In genomic region chr2:64192570-64193192, GRCh38 we compare ENCODE assay signal across 15 cellular contexts. TPM values are rescaled to one million over a fixed set of nuclear protein-coding genes. Genes with fewer than 3 reads are reported as not detected.
A peak's percentile ranks its signal among the peaks of the same experiment; 100 is the strongest.
DNase-seq lines count a peak whose midpoint lies in the region; ATAC-seq, FAIRE-seq and TF ChIP-seq lines count a peak whose summit lies in the region.
"Had no signal": no experiment of that assay in that cellular context is flagged by ENCODE, and none has a peak within 500 bp of the region (broad histone marks: within the 10 kb centered on the region; RNA-seq: fewer than 3 reads in every experiment).

No MANE protein-coding gene starts in this region.

- no peak for TF ChIP-seq POLR2A in HepG2 (IDR thresholded peaks at IDR 0.05; ENCODE audit: insufficient read depth in 1 of 2, low read depth in 2 of 2, low read length in 2 of 2)
- no peak for TF ChIP-seq POLR2A in suprapubic skin (IDR thresholded peaks at IDR 0.05)

- peak overlapping the region; percentile 20 for H3K27ac Mint-ChIP-seq in activated T-cell treated with anti-CD3 and anti-CD28 coated beads, Interleukin-2, amount 50 U/mL, for 72 hours
- 0 out of 2 replicates have a peak overlapping the region, but pooled peaks have one; percentile 46 for H3K27ac Mint-ChIP-seq in WTC11

- H3K4me3 ChIP-seq in HepG2 (replicated peaks in 1 of 3; ENCODE audit: insufficient read depth in 1 of 3, low read depth in 2 of 3, low read length in 3 of 3), result no peak overlapping the region
- H3K4me3 ChIP-seq in suprapubic skin, result no peak overlapping the region
- H3K4me3 ChIP-seq: cardiac muscle cell had no signal

- H3K4me3 Mint-ChIP-seq in activated T-cell treated with anti-CD3 and anti-CD28 coated beads, Interleukin-2, amount 50 U/mL, for 72 hours, result peak overlapping the region in 1 of 2 donors; percentile 35
- no peak overlapping the region for H3K4me3 Mint-ChIP-seq in WTC11
- H3K4me3 Mint-ChIP-seq: activated T-cell treated with anti-CD3 and anti-CD28 coated beads, Interleukin-2, amount 50 U/mL, for 4 hours had no signal

- POLR2A ChIA-PET in WTC11 (lab: Charles Lee) (interaction anchor here (0.5 kb wide), 1 partner anchor 71 kb away, joined by 6 read pairs; no protein-coding TSS in a partner anchor), HepG2 (lab: Yijun Ruan, JAX) (no interaction called here)

- no peaks in the 10 kb centered on the region for H4K20me1 ChIP-seq in HepG2 (ENCODE audit: insufficient read depth, low read length)

- no peak overlapping the region for H2AFZ ChIP-seq in HepG2 (ENCODE audit: low read length)

- peaks cover 0 to 1% of the 10 kb centered on the region in 2 donors for H3K36me3 Mint-ChIP-seq in activated T-cell treated with anti-CD3 and anti-CD28 coated beads, Interleukin-2, amount 50 U/mL, for 72 hours (ENCODE audit: insufficient read depth in 2 of 2)
- no peaks in the 10 kb centered on the region for H3K36me3 Mint-ChIP-seq in WTC11

- in situ Hi-C loops in HepG2 (cut with HindIII; ENCODE audit: extremely low pct_ligation_motif_present, low pct_unique_long_range_greater_than_20kb), result no loop called here

- H3K4me1 ChIP-seq in HepG2 (ENCODE audit: insufficient read depth, low read length) (no peaks in the 10 kb centered on the region), suprapubic skin (peaks cover 11% of the 10 kb centered on the region)

- FAIRE-seq in HepG2 (lab: Jason Lieb, UNC), result no peak
- FAIRE-seq: A204.1, keratinocyte had no signal

- H3K27ac ChIP-seq in HepG2 (ENCODE audit: extremely low read length, insufficient read depth, low read length), result no peak overlapping the region
- peak overlapping the region; percentile 54 for H3K27ac ChIP-seq in suprapubic skin
- H3K27ac ChIP-seq: cardiac muscle cell, VCaP had no signal

- H3K27me3 ChIP-seq in HepG2 (ENCODE audit: control insufficient read depth in 1 of 2, insufficient read depth in 2 of 2, low read length in 2 of 2) (peaks cover 0 to 10% of the 10 kb centered on the region in 2 experiments; a peak in 1 of 5 replicates), suprapubic skin (no peaks in the 10 kb centered on the region)
- H3K27me3 ChIP-seq: cardiac muscle cell had no signal

- no peaks in the 10 kb centered on the region for H3K36me3 ChIP-seq in HepG2 (replicated peaks in 1 of 2; ENCODE audit: control insufficient read depth in 1 of 2, insufficient read depth in 2 of 2, low read length in 2 of 2)
- no peaks in the 10 kb centered on the region for H3K36me3 ChIP-seq in suprapubic skin
- H3K36me3 ChIP-seq: cardiac muscle cell had no signal

- intact Hi-C loops in HepG2 (cut with micrococcal nuclease; ENCODE audit: unreplicated experiment), result no loop called here

- no peak for TF ChIP-seq CTCF in WTC11 (IDR thresholded peaks at IDR 0.05)
- no peak for TF ChIP-seq CTCF in HepG2 (CRISPR knock-in tag; IDR thresholded peaks at IDR 0.05)
- no peak for TF ChIP-seq CTCF in suprapubic skin (IDR thresholded peaks at IDR 0.05)

- H3K9ac ChIP-seq in HepG2 (ENCODE audit: insufficient read depth, low read depth, low read length), result no peak overlapping the region

- no peak for TF ChIP-seq RAD21 in HepG2 (CRISPR knock-in tag; IDR thresholded peaks at IDR 0.05)

- DNase-seq in activated T-cell treated with anti-CD3 and anti-CD28 coated beads, Interleukin-2, amount 50 U/mL, for 72 hours, result no peak
- DNase-seq in activated T-cell treated with anti-CD3 and anti-CD28 coated beads, Interleukin-2, amount 50 U/mL, for 1 hour, result no peak
- no peak for DNase-seq in WTC11 (ENCODE audit: low spot score)
- peak; percentile 16 for DNase-seq in HepG2 (ENCODE audit: low spot score)
- no peak for DNase-seq in suprapubic skin (ENCODE audit: low spot score in 2 of 2)
- no peak for DNase-seq in HK-2 (ENCODE audit: unreplicated experiment)
- DNase-seq in nucleus accumbens (lab: John Stamatoyannopoulos, UW), result no peak
- DNase-seq in germinal center (ENCODE audit: low spot score), result no peak
- DNase-seq: activated T-cell treated with anti-CD3 and anti-CD28 coated beads, Interleukin-2, amount 50 U/mL, for 4 hours; DMS79; stimulated activated CD4-positive, alpha-beta T cell treated with anti-CD3 and anti-CD28 coated beads, Interleukin-1b, Interleukin-23, amount 100 ng/mL, for 48 hours had no signal

- H3K79me2 ChIP-seq in HepG2 (ENCODE audit: insufficient read depth, low read length), result no peaks in the 10 kb centered on the region

- TF ChIP-seq EP300 in HepG2 (IDR thresholded peaks at IDR 0.05; ENCODE audit: low read depth in 2 of 2, low read length in 2 of 2) (no peak), HepG2 (CRISPR knock-in tag; IDR thresholded peaks at IDR 0.05; ENCODE audit: borderline replicate concordance) (no peak), suprapubic skin (IDR thresholded peaks at IDR 0.05) (no peak)

- no peak overlapping the region for H3K4me2 ChIP-seq in HepG2 (ENCODE audit: low read depth, low read length)

- BruUV-seq in HepG2 (replicated peaks; lab: Mats Ljungman, UMichigan), result no TSS peak

- H3K4me1 Mint-ChIP-seq in activated T-cell treated with anti-CD3 and anti-CD28 coated beads, Interleukin-2, amount 50 U/mL, for 72 hours (ENCODE audit: low read depth), result peaks cover 37% of the 10 kb centered on the region
- peaks cover 54% of the 10 kb centered on the region for H3K4me1 Mint-ChIP-seq in WTC11

- H3K9me3 Mint-ChIP-seq in activated T-cell treated with anti-CD3 and anti-CD28 coated beads, Interleukin-2, amount 50 U/mL, for 72 hours, result peaks cover 0 to 2% of the 10 kb centered on the region in 2 donors
- H3K9me3 Mint-ChIP-seq in WTC11, result no peaks in the 10 kb centered on the region
- H3K9me3 Mint-ChIP-seq: activated T-cell treated with anti-CD3 and anti-CD28 coated beads, Interleukin-2, amount 50 U/mL, for 4 hours had no signal

- WGBS in HepG2 (ENCODE audit: low lambda C conversion rate), result 17% methylated on average over 6 of the region's 6 CpGs
- 51% methylated on average over 6 of the region's 6 CpGs for WGBS in suprapubic skin

- H3K9me3 ChIP-seq in HepG2 (ENCODE audit: low read length), result no peaks in the 10 kb centered on the region
- no peaks in the 10 kb centered on the region for H3K9me3 ChIP-seq in suprapubic skin

- ATAC-seq in activated T-cell treated with anti-CD3 and anti-CD28 coated beads, Interleukin-2, amount 50 U/mL, for 72 hours (replicated peaks in 1 of 2), result no peak
- ATAC-seq in WTC11 (no peak), HepG2 (no peak)
- ATAC-seq: activated T-cell treated with anti-CD3 and anti-CD28 coated beads, Interleukin-2, amount 50 U/mL, for 4 hours had no signal

- H3K27me3 Mint-ChIP-seq in activated T-cell treated with anti-CD3 and anti-CD28 coated beads, Interleukin-2, amount 50 U/mL, for 72 hours (ENCODE audit: low read depth), result no peaks in the 10 kb centered on the region
- no peaks in the 10 kb centered on the region for H3K27me3 Mint-ChIP-seq in WTC11 (ENCODE audit: low read depth)

- CTCF ChIA-PET in WTC11 (lab: Charles Lee) (interaction anchor here (0.8 kb wide), 1 partner anchor 143 kb away, joined by 3 read pairs; no protein-coding TSS in a partner anchor), HepG2 (lab: Yijun Ruan, JAX; ENCODE audit: low intra/inter-chr PET ratio, low total read pairs) (no interaction called here)

TF ChIP-seq in WTC11, 78 proteins besides CTCF, POLR2A, EP300 and RAD21:
- peak; percentile 36; the same call in 1 of the 2 replicates for TF ChIP-seq GABPB1 (CRISPR knock-in tag; IDR thresholded peaks at IDR 0.05)
- TF ChIP-seq MYBL2 (CRISPR knock-in tag; IDR thresholded peaks at IDR 0.05), result no peak
TF ChIP-seq in WTC11: peak in this region for 1.

TF ChIP-seq in HepG2, 621 proteins besides CTCF, POLR2A, EP300 and RAD21 (continues in another document):
- TF ChIP-seq ZNF180 (CRISPR knock-in tag; IDR thresholded peaks at IDR 0.05; ENCODE audit: borderline replicate concordance, low read depth), result no peak
- no peak for TF ChIP-seq POLR2AphosphoS2 (IDR thresholded peaks at IDR 0.05; ENCODE audit: low read depth, low read length)
- TF ChIP-seq CEBPG (CRISPR knock-in tag; IDR thresholded peaks at IDR 0.05), result peak; percentile 87
- TF ChIP-seq ARNT (IDR thresholded peaks at IDR 0.05), result no peak
- no peak for TF ChIP-seq POLR2G (IDR thresholded peaks at IDR 0.05; ENCODE audit: low read depth, low read length)
- TF ChIP-seq TEF (CRISPR knock-in tag; IDR thresholded peaks at IDR 0.05), result 0 out of 2 replicates have a peak, but pooled peaks have one; percentile 34
- TF ChIP-seq GATAD2A (CRISPR knock-in tag; IDR thresholded peaks at IDR 0.05), result 0 out of 2 replicates have a peak, but pooled peaks have one; percentile 24

RNA-seq across cellular contexts. Expression of gene PELI1, which starts 48.5 kb away (rescaled TPM):
- 10 to 100 TPM; 33.1 to 59.4 TPM for total RNA-seq in activated T-cell treated with anti-CD3 and anti-CD28 coated beads, Interleukin-2, amount 50 U/mL, for 72 hours
- 43.0 to 53.5 TPM (median 47.3 TPM) in 3 replicates for total RNA-seq in WTC11 (2021)
- total RNA-seq in HepG2 (2016; rRNA removed; fragmentation: Illumina TruSeq; extraction: Trizol), result 12.5 and 14.9 TPM in 2 replicates
- total RNA-seq in HepG2 (2016; cell fraction: cytosol; rRNA removed; fragmentation: Illumina TruSeq; extraction: Trizol; ENCODE audit: low read depth), result 2.5 and 3.3 TPM in 2 replicates
- total RNA-seq in HepG2 (2016; cell fraction: insoluble cytoplasmic fraction; rRNA removed; fragmentation: Illumina TruSeq; extraction: Trizol), result 12.6 and 13.4 TPM in 2 replicates
- total RNA-seq in HepG2 (2016; cell fraction: membrane; rRNA removed; fragmentation: Illumina TruSeq; extraction: Trizol), result 8.4 and 8.8 TPM in 2 replicates
- 15.1 and 17.0 TPM in 2 replicates for total RNA-seq in HepG2 (2016; cell fraction: nucleus; rRNA removed; fragmentation: Illumina TruSeq; extraction: Trizol)
- 12.9 and 16.2 TPM in 2 replicates for polyA plus RNA-seq in HepG2 (2011; rRNA removed)
- polyA plus RNA-seq in HepG2 (2011; cell fraction: cytosol; rRNA removed), result 7.3 and 10.7 TPM in 2 replicates
- 13.3 and 15.0 TPM in 2 replicates for polyA plus RNA-seq in HepG2 (2011; cell fraction: nucleus; rRNA removed)
- polyA plus RNA-seq in HepG2 (2012), result 16.2 and 18.9 TPM in 2 replicates
- polyA plus RNA-seq in HepG2 (2016; cell fraction: cytosol; fragmentation: Illumina TruSeq; extraction: Trizol; ENCODE audit: low read depth), result 0.62 and 0.97 TPM in 2 replicates
- 13.0 and 13.7 TPM in 2 replicates for polyA plus RNA-seq in HepG2 (2016; cell fraction: insoluble cytoplasmic fraction; fragmentation: Illumina TruSeq; extraction: Trizol; ENCODE audit: low read depth)
- polyA plus RNA-seq in HepG2 (2016; cell fraction: membrane; fragmentation: Illumina TruSeq; extraction: Trizol; ENCODE audit: low read depth), result 3.4 and 3.7 TPM in 2 replicates
- polyA plus RNA-seq in HepG2 (2016; cell fraction: nucleus; fragmentation: Illumina TruSeq; extraction: Trizol; ENCODE audit: insufficient read depth, low read depth), result 16.7 and 17.7 TPM in 2 replicates
- polyA minus RNA-seq in HepG2 (2011; rRNA and poly(A)+ RNA removed; ENCODE audit: low replicate concordance), result 2.3 and 28.4 TPM in 2 replicates
- polyA minus RNA-seq in HepG2 (2011; cell fraction: cytosol; rRNA and poly(A)+ RNA removed), result 18.2 and 21.7 TPM in 2 replicates
- 28.5 and 29.6 TPM in 2 replicates for polyA minus RNA-seq in HepG2 (2011; cell fraction: nucleus; rRNA and poly(A)+ RNA removed)
- 10 to 100 TPM; 50.6 to 72.3 (median 59.7) TPM for total RNA-seq in suprapubic skin
